ENCODE assay signal across 1 cellular context in the genomic region with DNA sequence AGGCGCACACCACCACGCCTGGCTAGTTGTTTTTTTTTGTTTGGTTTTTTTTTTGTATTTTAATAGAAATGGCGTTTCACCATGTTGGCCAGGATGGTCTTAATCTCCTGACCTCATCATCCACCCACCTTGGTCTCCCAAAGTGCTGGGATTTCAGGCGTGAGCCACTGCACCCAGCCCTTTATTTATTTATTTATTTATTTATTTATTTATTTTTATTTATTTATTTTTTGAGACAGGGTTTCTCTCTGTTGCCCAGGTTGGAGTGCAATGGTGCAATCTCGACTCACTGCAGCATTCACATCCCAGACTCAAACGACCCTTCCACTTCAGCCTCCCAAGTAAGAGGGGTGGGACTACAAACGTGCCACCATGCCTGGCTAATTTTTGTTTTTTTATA.
TF ChIP-seq lines count a peak whose summit lies in the region.

No MANE protein-coding gene starts in this region.

TF ChIP-seq in HEK293, 187 proteins besides CTCF, POLR2A, EP300 and RAD21 (continued from another document):
- TF ChIP-seq, protein P1, sequence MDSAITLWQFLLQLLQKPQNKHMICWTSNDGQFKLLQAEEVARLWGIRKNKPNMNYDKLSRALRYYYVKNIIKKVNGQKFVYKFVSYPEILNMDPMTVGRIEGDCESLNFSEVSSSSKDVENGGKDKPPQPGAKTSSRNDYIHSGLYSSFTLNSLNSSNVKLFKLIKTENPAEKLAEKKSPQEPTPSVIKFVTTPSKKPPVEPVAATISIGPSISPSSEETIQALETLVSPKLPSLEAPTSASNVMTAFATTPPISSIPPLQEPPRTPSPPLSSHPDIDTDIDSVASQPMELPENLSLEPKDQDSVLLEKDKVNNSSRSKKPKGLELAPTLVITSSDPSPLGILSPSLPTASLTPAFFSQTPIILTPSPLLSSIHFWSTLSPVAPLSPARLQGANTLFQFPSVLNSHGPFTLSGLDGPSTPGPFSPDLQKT (IDR thresholded peaks at IDR 0.05; ENCODE audit: borderline replicate concordance, low read depth, low read length): no peak
- 0 out of 2 replicates have a peak, but pooled peaks have one; percentile 3 for TF ChIP-seq ZNF654 (tag by site-specific recombination; IDR thresholded peaks at IDR 0.05; ENCODE audit: low read depth)
- TF ChIP-seq, protein P2, sequence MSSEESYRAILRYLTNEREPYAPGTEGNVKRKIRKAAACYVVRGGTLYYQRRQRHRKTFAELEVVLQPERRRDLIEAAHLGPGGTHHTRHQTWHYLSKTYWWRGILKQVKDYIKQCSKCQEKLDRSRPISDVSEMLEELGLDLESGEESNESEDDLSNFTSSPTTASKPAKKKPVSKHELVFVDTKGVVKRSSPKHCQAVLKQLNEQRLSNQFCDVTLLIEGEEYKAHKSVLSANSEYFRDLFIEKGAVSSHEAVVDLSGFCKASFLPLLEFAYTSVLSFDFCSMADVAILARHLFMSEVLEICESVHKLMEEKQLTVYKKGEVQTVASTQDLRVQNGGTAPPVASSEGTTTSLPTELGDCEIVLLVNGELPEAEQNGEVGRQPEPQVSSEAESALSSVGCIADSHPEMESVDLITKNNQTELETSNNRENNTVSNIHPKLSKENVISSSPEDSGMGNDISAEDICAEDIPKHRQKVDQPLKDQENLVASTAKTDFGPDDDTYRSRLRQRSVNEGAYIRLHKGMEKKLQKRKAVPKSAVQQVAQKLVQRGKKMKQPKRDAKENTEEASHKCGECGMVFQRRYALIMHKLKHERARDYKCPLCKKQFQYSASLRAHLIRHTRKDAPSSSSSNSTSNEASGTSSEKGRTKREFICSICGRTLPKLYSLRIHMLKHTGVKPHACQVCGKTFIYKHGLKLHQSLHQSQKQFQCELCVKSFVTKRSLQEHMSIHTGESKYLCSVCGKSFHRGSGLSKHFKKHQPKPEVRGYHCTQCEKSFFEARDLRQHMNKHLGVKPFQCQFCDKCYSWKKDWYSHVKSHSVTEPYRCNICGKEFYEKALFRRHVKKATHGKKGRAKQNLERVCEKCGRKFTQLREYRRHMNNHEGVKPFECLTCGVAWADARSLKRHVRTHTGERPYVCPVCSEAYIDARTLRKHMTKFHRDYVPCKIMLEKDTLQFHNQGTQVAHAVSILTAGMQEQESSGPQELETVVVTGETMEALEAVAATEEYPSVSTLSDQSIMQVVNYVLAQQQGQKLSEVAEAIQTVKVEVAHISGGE (tag by site-specific recombination; conservative IDR thresholded peaks at IDR 0.05; ENCODE audit: low read depth): peak; percentile 34; the same call in 1 of the 2 replicates
- TF ChIP-seq GLIS2 (tag by site-specific recombination; IDR thresholded peaks at IDR 0.05): no peak
- no peak for TF ChIP-seq ZNF248 (tag by site-specific recombination; IDR thresholded peaks at IDR 0.05)
- no peak for TF ChIP-seq KLF10 (tag by site-specific recombination; IDR thresholded peaks at IDR 0.05)
- no peak for TF ChIP-seq ZNF776 (tag by site-specific recombination; IDR thresholded peaks at IDR 0.05; ENCODE audit: borderline replicate concordance)
- TF ChIP-seq ZNF426 (tag by site-specific recombination; IDR thresholded peaks at IDR 0.05): peak; percentile 34
- no peak for TF ChIP-seq ZNF670 (tag by site-specific recombination; IDR thresholded peaks at IDR 0.05; ENCODE audit: low read depth)
- no peak for TF ChIP-seq ZNF416 (tag by site-specific recombination; IDR thresholded peaks at IDR 0.05)
- 0 out of 2 replicates have a peak, but pooled peaks have one; percentile 15 for TF ChIP-seq ZBTB8A (tag by site-specific recombination; IDR thresholded peaks at IDR 0.05)
- no peak for TF ChIP-seq ZNF596 (tag by site-specific recombination; IDR thresholded peaks at IDR 0.05)
- TF ChIP-seq ZNF341 (tag by site-specific recombination; IDR thresholded peaks at IDR 0.05; ENCODE audit: low read depth): no peak
- no peak for TF ChIP-seq SP2 (tag by site-specific recombination; IDR thresholded peaks at IDR 0.05)
- TF ChIP-seq, protein P3, sequence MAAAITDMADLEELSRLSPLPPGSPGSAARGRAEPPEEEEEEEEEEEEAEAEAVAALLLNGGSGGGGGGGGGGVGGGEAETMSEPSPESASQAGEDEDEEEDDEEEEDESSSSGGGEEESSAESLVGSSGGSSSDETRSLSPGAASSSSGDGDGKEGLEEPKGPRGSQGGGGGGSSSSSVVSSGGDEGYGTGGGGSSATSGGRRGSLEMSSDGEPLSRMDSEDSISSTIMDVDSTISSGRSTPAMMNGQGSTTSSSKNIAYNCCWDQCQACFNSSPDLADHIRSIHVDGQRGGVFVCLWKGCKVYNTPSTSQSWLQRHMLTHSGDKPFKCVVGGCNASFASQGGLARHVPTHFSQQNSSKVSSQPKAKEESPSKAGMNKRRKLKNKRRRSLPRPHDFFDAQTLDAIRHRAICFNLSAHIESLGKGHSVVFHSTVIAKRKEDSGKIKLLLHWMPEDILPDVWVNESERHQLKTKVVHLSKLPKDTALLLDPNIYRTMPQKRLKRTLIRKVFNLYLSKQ (tag by site-specific recombination; IDR thresholded peaks at IDR 0.05; ENCODE audit: borderline replicate concordance): no peak
- no peak for TF ChIP-seq ZNF133 (tag by site-specific recombination; IDR thresholded peaks at IDR 0.05)
- peak; percentile 51; the same call in 1 of the 2 replicates for TF ChIP-seq ZNF394 (tag by site-specific recombination; IDR thresholded peaks at IDR 0.05; ENCODE audit: borderline replicate concordance)
- no peak for TF ChIP-seq ZFP3 (tag by site-specific recombination; IDR thresholded peaks at IDR 0.05; ENCODE audit: low read depth)
- TF ChIP-seq ZNF585B (tag by site-specific recombination; IDR thresholded peaks at IDR 0.05): no peak
- TF ChIP-seq SCRT2 (tag by site-specific recombination; IDR thresholded peaks at IDR 0.05): no peak
- no peak for TF ChIP-seq ZNF121 (tag by site-specific recombination; IDR thresholded peaks at IDR 0.05)
- TF ChIP-seq FEZF1 (tag by site-specific recombination; IDR thresholded peaks at IDR 0.05): no peak
- no peak for TF ChIP-seq ZNF623 (tag by site-specific recombination; IDR thresholded peaks at IDR 0.05)
- no peak for TF ChIP-seq ZNF175 (tag by site-specific recombination; IDR thresholded peaks at IDR 0.05)
- TF ChIP-seq ZNF214 (tag by site-specific recombination; IDR thresholded peaks at IDR 0.05; ENCODE audit: borderline replicate concordance): no peak
- TF ChIP-seq ZSCAN18 (tag by site-specific recombination; IDR thresholded peaks at IDR 0.05): no peak
- no peak for TF ChIP-seq ZNF610 (tag by site-specific recombination; IDR thresholded peaks at IDR 0.05; ENCODE audit: borderline replicate concordance)
- TF ChIP-seq ZNF530 (tag by site-specific recombination; IDR thresholded peaks at IDR 0.05; ENCODE audit: low read depth): no peak
- peak; percentile 23 for TF ChIP-seq ZNF555 (tag by site-specific recombination; conservative IDR thresholded peaks at IDR 0.05)
- no peak for TF ChIP-seq ZNF510 (tag by site-specific recombination; IDR thresholded peaks at IDR 0.05; ENCODE audit: insufficient replicate concordance)
- TF ChIP-seq, protein P4, sequence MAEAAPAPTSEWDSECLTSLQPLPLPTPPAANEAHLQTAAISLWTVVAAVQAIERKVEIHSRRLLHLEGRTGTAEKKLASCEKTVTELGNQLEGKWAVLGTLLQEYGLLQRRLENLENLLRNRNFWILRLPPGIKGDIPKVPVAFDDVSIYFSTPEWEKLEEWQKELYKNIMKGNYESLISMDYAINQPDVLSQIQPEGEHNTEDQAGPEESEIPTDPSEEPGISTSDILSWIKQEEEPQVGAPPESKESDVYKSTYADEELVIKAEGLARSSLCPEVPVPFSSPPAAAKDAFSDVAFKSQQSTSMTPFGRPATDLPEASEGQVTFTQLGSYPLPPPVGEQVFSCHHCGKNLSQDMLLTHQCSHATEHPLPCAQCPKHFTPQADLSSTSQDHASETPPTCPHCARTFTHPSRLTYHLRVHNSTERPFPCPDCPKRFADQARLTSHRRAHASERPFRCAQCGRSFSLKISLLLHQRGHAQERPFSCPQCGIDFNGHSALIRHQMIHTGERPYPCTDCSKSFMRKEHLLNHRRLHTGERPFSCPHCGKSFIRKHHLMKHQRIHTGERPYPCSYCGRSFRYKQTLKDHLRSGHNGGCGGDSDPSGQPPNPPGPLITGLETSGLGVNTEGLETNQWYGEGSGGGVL (tag by site-specific recombination; IDR thresholded peaks at IDR 0.05): no peak
- TF ChIP-seq ZNF433 (tag by site-specific recombination; IDR thresholded peaks at IDR 0.05; ENCODE audit: low read depth): no peak
- TF ChIP-seq ZNF707 (tag by site-specific recombination; IDR thresholded peaks at IDR 0.05): no peak
- no peak for TF ChIP-seq MEIS1 (CRISPR knock-in tag; IDR thresholded peaks at IDR 0.05; ENCODE audit: borderline replicate concordance)
- no peak for TF ChIP-seq ZNF664 (tag by site-specific recombination; IDR thresholded peaks at IDR 0.05)
- TF ChIP-seq TSHZ1 (tag by site-specific recombination; IDR thresholded peaks at IDR 0.05; ENCODE audit: borderline replicate concordance): no peak
